In genomic region chr10:53298443-53298842, GRCh38 we compare ENCODE assay signal across 15 cellular contexts.
DNase-seq lines count a peak whose midpoint lies in the region; ATAC-seq and TF ChIP-seq lines count a peak whose summit lies in the region.
"Had no signal": no experiment of that assay in that cellular context is flagged by ENCODE, and none has a peak within 500 bp of the region (broad histone marks: within the 10 kb centered on the region; RNA-seq: fewer than 3 reads in every experiment).

No MANE protein-coding gene starts in this region.

- H3K27me3 ChIP-seq in PC-3 (ENCODE audit: low read length) = no peaks in the 10 kb centered on the region
- no peaks in the 10 kb centered on the region for H3K27me3 ChIP-seq in foreskin keratinocyte

- H3K4me3 ChIP-seq in PC-3 (ENCODE audit: low read length) = no peak overlapping the region
- H3K4me3 ChIP-seq: GM23248 had no signal

- no peak overlapping the region for H3K27ac Mint-ChIP-seq in chondrocyte (ENCODE audit: unreplicated experiment)
- H3K27ac Mint-ChIP-seq: CD14-positive monocyte; CD4-positive, alpha-beta memory T cell had no signal

- H3K27me3 Mint-ChIP-seq in chondrocyte (ENCODE audit: low read depth) = peaks cover 2% of the 10 kb centered on the region
- H3K27me3 Mint-ChIP-seq: CD4-positive, alpha-beta memory T cell had no signal

- H3K4me2 ChIP-seq in PC-3 (ENCODE audit: low read length) = no peak overlapping the region

- intact Hi-C loops in PC-3 (cut with micrococcal nuclease) = no loop called here

- H2AFZ ChIP-seq in PC-3 (ENCODE audit: low read length) = no peak overlapping the region
- H2AFZ ChIP-seq: GM23248 had no signal

- H3K36me3 ChIP-seq in PC-3 (ENCODE audit: low read depth, low read length) = no peaks in the 10 kb centered on the region

- H3K4me1 Mint-ChIP-seq in chondrocyte (ENCODE audit: low read depth) = no peaks in the 10 kb centered on the region
- H3K4me1 Mint-ChIP-seq: CD14-positive monocyte; CD4-positive, alpha-beta memory T cell had no signal

- peaks cover 4% of the 10 kb centered on the region for H3K9me3 Mint-ChIP-seq in chondrocyte (ENCODE audit: low read depth)

- H3K27ac ChIP-seq in C4-2B = no peak overlapping the region
- H3K27ac ChIP-seq in PC-3 (ENCODE audit: low read length) = no peak overlapping the region
- H3K27ac ChIP-seq in foreskin keratinocyte = no peak overlapping the region
- H3K27ac ChIP-seq: GM23248, HL-60 had no signal

- peak; percentile 58 for DNase-seq in PC-3
- DNase-seq in chondrocyte (ENCODE audit: low spot score) = no peak
- DNase-seq in foreskin keratinocyte = no peak
- no peak for DNase-seq in cerebellar nuclear complex (lab: John Stamatoyannopoulos, UW)
- DNase-seq: CD4-positive, alpha-beta memory T cell; DMS153; DMS79; GDM1; GM23248; HCEC 1CT had no signal

- TF ChIP-seq CTCF in C4-2B (conservative IDR thresholded peaks at IDR 0.05) = peak; percentile 20
- TF ChIP-seq CTCF in PC-3 (conservative IDR thresholded peaks at IDR 0.05; ENCODE audit: low read depth, low read length) = peak; percentile 61
- TF ChIP-seq CTCF in chondrocyte (IDR thresholded peaks at IDR 0.05) = peak; percentile 26
- peak; percentile 31 for TF ChIP-seq CTCF in foreskin keratinocyte (conservative IDR thresholded peaks at IDR 0.05)

- H3K4me1 ChIP-seq in PC-3 (ENCODE audit: insufficient read depth, low read length) (no peaks in the 10 kb centered on the region), foreskin keratinocyte (no peaks in the 10 kb centered on the region)

- no TSS peak for BruUV-seq in PC-3 (replicated peaks; lab: Mats Ljungman, UMichigan)

- H4K20me1 ChIP-seq in PC-3 (ENCODE audit: low read length) = no peaks in the 10 kb centered on the region

- H3K9ac ChIP-seq in PC-3 (ENCODE audit: low read length) = no peak overlapping the region
- H3K9ac ChIP-seq: GM23248 had no signal

- H3K79me2 ChIP-seq in PC-3 (ENCODE audit: low read length) = no peaks in the 10 kb centered on the region

- H3K36me3 Mint-ChIP-seq in chondrocyte (ENCODE audit: low read depth) = no peaks in the 10 kb centered on the region
- H3K36me3 Mint-ChIP-seq: CD14-positive monocyte; CD4-positive, alpha-beta memory T cell had no signal

- no peaks in the 10 kb centered on the region for H3K9me2 ChIP-seq in PC-3 (replicated peaks; ENCODE audit: low read length)

- POLR2A ChIA-PET in PC-3 (lab: Charles Lee; ENCODE audit: unreplicated experiment) = no interaction called here

- H3K9me3 ChIP-seq in PC-3 (ENCODE audit: low read length) = no peaks in the 10 kb centered on the region

- H3K4me3 Mint-ChIP-seq in chondrocyte (ENCODE audit: unreplicated experiment) = no peak overlapping the region
- H3K4me3 Mint-ChIP-seq: CD14-positive monocyte; CD4-positive, alpha-beta memory T cell had no signal

- CTCF ChIA-PET in PC-3 (lab: Charles Lee) = interaction anchor here (0.6 to 1.1 kb wide), 5 partner anchors 17 to 481 kb away, joined by 3 to 9 read pairs (median 4); no protein-coding TSS in a partner anchor

- H3F3A ChIP-seq in PC-3 (ENCODE audit: low read length, unreplicated experiment) = no peaks in the 10 kb centered on the region

- peak; percentile 76 for ATAC-seq in PC-3
- no peak for ATAC-seq in foreskin keratinocyte
- ATAC-seq in GM21619 (IDR thresholded peaks at IDR 0.05; ENCODE audit: unreplicated experiment) = no peak
- no peak for ATAC-seq in GM21717 (IDR thresholded peaks at IDR 0.05; ENCODE audit: unreplicated experiment)
